ENCODE assay signal across 1 cellular context in genomic region chr6:90502381-90502780, GRCh38.
TF ChIP-seq lines count a peak whose summit lies in the region.

No MANE protein-coding gene starts in this region.

TF ChIP-seq in HepG2, 621 proteins besides CTCF, POLR2A, EP300 and RAD21 (continued from another document):
- TF ChIP-seq ZNF230 (CRISPR knock-in tag; IDR thresholded peaks at IDR 0.05), result no peak
